Comparison of ENCODE assay signal across 28 cellular contexts in the genomic region with DNA sequence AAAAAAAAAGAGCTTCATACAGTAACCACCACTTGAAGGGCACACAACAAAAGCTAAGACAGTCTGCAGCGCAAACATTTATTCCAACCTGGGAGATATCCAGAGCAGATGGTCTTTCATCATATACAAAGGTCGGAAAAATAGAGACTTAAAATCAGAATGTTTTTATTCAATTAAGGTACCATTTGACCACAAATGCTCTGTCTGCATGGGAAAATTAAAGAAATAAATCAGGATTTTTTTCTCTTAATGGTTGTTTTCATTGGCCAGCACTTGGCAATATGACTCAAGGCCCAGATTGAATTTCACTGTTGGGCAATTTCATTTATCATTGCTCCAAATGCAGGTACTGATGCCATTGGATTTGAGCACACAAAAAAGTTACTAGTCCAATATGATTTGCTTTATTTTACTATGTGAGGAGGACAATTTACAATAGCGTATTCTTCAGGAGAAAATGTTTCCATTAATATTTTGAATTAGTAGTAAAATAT.
"Had no signal": no experiment of that assay in that cellular context is flagged by ENCODE, and none has a peak within 500 bp of the region (broad histone marks: within the 10 kb centered on the region; RNA-seq: fewer than 3 reads in every experiment).

No MANE protein-coding gene starts in this region.

- DNase-seq: activated B cell treated with CpG ODN at 0.5 μM for 24 hours; activated CD4-positive, alpha-beta T cell treated with anti-CD3 and anti-CD28 coated beads for 36 hours; activated CD4-positive, alpha-beta T cell treated with anti-CD3 and anti-CD28 coated beads, Interleukin-2, amount 50 U/mL, for 4 hours; activated CD8-positive, alpha-beta memory T cell treated with anti-CD3 and anti-CD28 coated beads for 24 hours; activated CD8-positive, alpha-beta memory T cell treated with anti-CD3 and anti-CD28 coated beads, Interleukin-2, amount 50 U/mL, for 4 hours; activated T-cell treated with anti-CD3 and anti-CD28 coated beads, Interleukin-2, amount 50 U/mL, for 24 hours; adrenal gland; cerebellar nuclear complex; effector CD4-positive, alpha-beta T cell; foreskin keratinocyte; immature natural killer cell; left ventricle myocardium superior; mammary epithelial cell; natural killer cell; stimulated activated CD4-positive, alpha-beta T cell treated with anti-CD3 and anti-CD28 coated beads, Interleukin-15, amount 100 ng/mL, for 24 hours; stomach; T1000; testis; trophoblast cell had no signal

- FAIRE-seq: endometrium had no signal

- H3K36me3 ChIP-seq: adrenal gland, ascending aorta, stomach, vagina had no signal

- H3K27ac ChIP-seq: adrenal gland, ascending aorta, foreskin keratinocyte, hepatocyte, stomach, testis, vagina had no signal

- H3K4me2 ChIP-seq: hepatocyte, smooth muscle cell had no signal

- H3K9me3 ChIP-seq: adrenal gland, ascending aorta, stomach, testis, vagina had no signal

- H3K27me3 ChIP-seq: adrenal gland, ascending aorta, foreskin keratinocyte, hepatocyte, stomach, testis, vagina had no signal

- H3K4me3 ChIP-seq: adrenal gland, ascending aorta, hepatocyte, smooth muscle cell, stomach, testis, vagina had no signal

- ATAC-seq: activated CD4-positive, alpha-beta T cell treated with anti-CD3 and anti-CD28 coated beads for 36 hours; activated naive CD4-positive, alpha-beta T cell treated with anti-CD3 and anti-CD28 coated beads, Interleukin-2, amount 50 U/mL, for 72 hours; activated T-helper 17 cell treated with anti-CD3 and anti-CD28 coated beads, Interleukin-2, amount 50 U/mL, for 72 hours; foreskin keratinocyte; left ventricle myocardium superior; natural killer cell; sciatic nerve; stimulated activated memory B cell treated with anti-CD40 and anti-IgM and Interleukin-4, amounts not matched to agents 10 μg/mL and 1 μg/mL and 100 μg/mL, for 72 hours had no signal

- H2AFZ ChIP-seq: hepatocyte had no signal

- H3K4me1 ChIP-seq: ascending aorta, foreskin keratinocyte, testis, vagina had no signal

- H3K79me2 ChIP-seq: hepatocyte had no signal
